Comparison of ENCODE assay signal across 12 cellular contexts in the genomic region with DNA sequence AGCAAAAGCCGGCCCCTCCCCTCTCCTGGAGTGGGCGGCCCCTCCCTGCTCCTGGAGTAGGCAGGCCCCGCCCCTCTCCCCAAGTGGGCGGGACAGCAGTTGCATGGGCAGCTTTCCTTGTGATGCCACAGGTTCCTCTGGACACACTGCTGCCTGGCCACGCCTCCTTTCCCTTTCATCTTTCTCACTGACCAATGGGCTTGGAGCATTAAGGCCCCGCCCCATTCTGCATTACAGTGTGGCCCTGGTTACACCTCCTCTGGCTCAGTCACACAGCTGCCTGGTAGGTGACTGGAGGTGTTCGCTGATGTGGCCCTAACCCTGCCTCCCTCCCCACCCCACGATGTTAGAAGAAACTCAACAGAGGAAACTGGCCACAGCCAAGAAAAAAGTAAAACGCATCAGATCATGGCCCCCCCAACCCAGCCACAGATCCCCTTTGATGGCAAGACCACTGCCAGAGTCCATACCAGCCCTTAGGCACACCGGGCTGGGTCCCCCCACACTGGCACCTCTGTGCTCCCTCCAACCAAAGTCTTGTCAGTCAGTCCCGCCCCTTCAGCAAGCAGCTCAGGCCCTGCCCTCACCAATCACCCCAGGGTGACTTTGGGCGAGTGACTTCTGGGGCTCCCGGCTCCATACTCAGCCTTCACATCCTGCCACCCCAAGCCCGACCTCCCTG.
A peak's percentile ranks its signal among the peaks of the same experiment; 100 is the strongest.
DNase-seq lines count a peak whose midpoint lies in the region; ATAC-seq lines count a peak whose summit lies in the region.
"Had no signal": no experiment of that assay in that cellular context is flagged by ENCODE, and none has a peak within 500 bp of the region (broad histone marks: within the 10 kb centered on the region; RNA-seq: fewer than 3 reads in every experiment).

No MANE protein-coding gene starts in this region.

- intact Hi-C loops in left colon (cut with DNase I, micrococcal nuclease) = no loop called here

- H3K4me1 Mint-ChIP-seq in stimulated activated naive B cell treated with anti-CD40 and anti-IgM and Interleukin-4, amounts not matched to agents 10 μg/mL and 1 μg/mL and 100 μg/mL, for 72 hours = peaks cover 0 to 2% of the 10 kb centered on the region in 2 donors
- H3K4me1 Mint-ChIP-seq: B cell had no signal

- DNase-seq in SIG-M5 treated with dmso at 0.1 percent for 504 hours (lab: John Stamatoyannopoulos, UW; ENCODE audit: unreplicated experiment) (peak; percentile 51), SIG-M5 (lab: John Stamatoyannopoulos, UW) (no peak), HT1080 (ENCODE audit: low read depth) (peak; percentile 30), SW480 (ENCODE audit: low spot score) (peak; percentile 94), left colon (peak; percentile 46 to 54), 8988T (no peak)
- DNase-seq in stimulated activated naive B cell treated with anti-CD40 and anti-IgM and Interleukin-4, amounts not matched to agents 10 μg/mL and 1 μg/mL and 100 μg/mL, for 72 hours = no peak
- DNase-seq: activated CD4-positive, alpha-beta T cell treated with anti-CD3 and anti-CD28 coated beads, Interleukin-2, amount 50 U/mL, for 4 hours; cortex of kidney had no signal

- H3K27ac Mint-ChIP-seq in stimulated activated naive B cell treated with anti-CD40 and anti-IgM and Interleukin-4, amounts not matched to agents 10 μg/mL and 1 μg/mL and 100 μg/mL, for 72 hours = no peak overlapping the region
- H3K27ac Mint-ChIP-seq: B cell had no signal

- H3K36me3 Mint-ChIP-seq in stimulated activated naive B cell treated with anti-CD40 and anti-IgM and Interleukin-4, amounts not matched to agents 10 μg/mL and 1 μg/mL and 100 μg/mL, for 72 hours = no peaks in the 10 kb centered on the region

- H3K9me3 Mint-ChIP-seq in stimulated activated naive B cell treated with anti-CD40 and anti-IgM and Interleukin-4, amounts not matched to agents 10 μg/mL and 1 μg/mL and 100 μg/mL, for 72 hours = no peaks in the 10 kb centered on the region

- peaks cover 3 to 9% of the 10 kb centered on the region in 2 donors for H3K27me3 Mint-ChIP-seq in stimulated activated naive B cell treated with anti-CD40 and anti-IgM and Interleukin-4, amounts not matched to agents 10 μg/mL and 1 μg/mL and 100 μg/mL, for 72 hours

- no peak overlapping the region for H3K4me3 Mint-ChIP-seq in stimulated activated naive B cell treated with anti-CD40 and anti-IgM and Interleukin-4, amounts not matched to agents 10 μg/mL and 1 μg/mL and 100 μg/mL, for 72 hours
- H3K4me3 Mint-ChIP-seq: B cell had no signal

- ATAC-seq in left colon = no peak
- ATAC-seq in stimulated activated naive B cell treated with anti-CD40 and anti-IgM and Interleukin-4, amounts not matched to agents 10 μg/mL and 1 μg/mL and 100 μg/mL, for 72 hours (replicated peaks) = no peak
- ATAC-seq in HG03108 (IDR thresholded peaks at IDR 0.05; ENCODE audit: unreplicated experiment) = no peak
- ATAC-seq: pancreas had no signal

Comparison
In these comparisons a context has a peak if more than half of its experiments do, and no peak if none do; other contexts are left out.
1. DNase-seq: peak in SIG-M5 treated with dmso at 0.1 percent for 504 hours (single experiment), HT1080 (single experiment), SW480 (single experiment) and left colon (2 of 2); none in SIG-M5 (single experiment), stimulated activated naive B cell treated with anti-CD40 and anti-IgM and Interleukin-4, amounts not matched to agents 10 μg/mL and 1 μg/mL and 100 μg/mL, for 72 hours (single experiment) and 8988T (single experiment).